22 cellular contexts compared by ENCODE assay signal in genomic region chr11:19474211-19474610, GRCh38.
DNase-seq lines count a peak whose midpoint lies in the region; ATAC-seq lines count a peak whose summit lies in the region.
"Had no signal": no experiment of that assay in that cellular context is flagged by ENCODE, and none has a peak within 500 bp of the region (broad histone marks: within the 10 kb centered on the region; RNA-seq: fewer than 3 reads in every experiment).

No MANE protein-coding gene starts in this region.

- peak; percentile 16 for DNase-seq in DMS153 treated with DMSO at 0.1 percent for 48 hours (lab: John Stamatoyannopoulos, UW; ENCODE audit: unreplicated experiment)
- DNase-seq in caudate nucleus (lab: John Stamatoyannopoulos, UW), result no peak
- DNase-seq in medulla oblongata (ENCODE audit: extremely low spot score), result peak; percentile 57
- no peak for DNase-seq in NCI-H2081 treated with DMSO at 0.1 percent for 48 hours (lab: John Stamatoyannopoulos, UW)
- DNase-seq in effector CD8-positive, alpha-beta T cell (lab: John Stamatoyannopoulos, UW), result no peak
- DNase-seq: CD4-positive, alpha-beta T cell; EL; GDM1; Karpas-422; NCI-H1092 treated with DMSO at 0.1 percent for 48 hours; NCI-H1436; NCI-H187; NCI-H2107; NCI-H446 treated with DMSO at 0.1 percent for 48 hours; NCI-H82; NK-92 treated with Interleukin-12 subunit alpha and Interleukin-12 subunit beta, amount 100 ng/mL, for 24 hours; PC-3 had no signal

- ATAC-seq in GM21717 (IDR thresholded peaks at IDR 0.05; ENCODE audit: unreplicated experiment), result no peak
- ATAC-seq: PC-3, Right ventricle myocardium inferior, SK-N-SH treated with all-trans-retinoic acid at 6 μM for 48 hours had no signal

- H3K27ac ChIP-seq in caudate nucleus (ENCODE audit: low read depth, low read length) (peak overlapping the region; percentile 94), temporal lobe (ENCODE audit: low read depth, low read length) (peak overlapping the region; percentile 91)
- H3K27ac ChIP-seq: BLaER1 treated with 17β-estradiol and CSF1 and Interleukin-3, amounts not matched to agents 10 nM and 100 nM had no signal

Comparison
In these comparisons a context has a peak if more than half of its experiments do, and no peak if none do; other contexts are left out.
1. DNase-seq: peak in DMS153 treated with DMSO at 0.1 percent for 48 hours (single experiment) and medulla oblongata (single experiment); none in caudate nucleus (0 of 61), NCI-H2081 treated with DMSO at 0.1 percent for 48 hours (single experiment) and effector CD8-positive, alpha-beta T cell (single experiment).